1 cellular context compared by ENCODE assay signal in genomic region chr21:35450830-35451229, GRCh38.
TF ChIP-seq lines count a peak whose summit lies in the region.

No MANE protein-coding gene starts in this region.

TF ChIP-seq in K562, 482 proteins besides CTCF, POLR2A, EP300 and RAD21 (continued from another document):
- TF ChIP-seq THRA (IDR thresholded peaks at IDR 0.05) (no peak), CBX5 (IDR thresholded peaks at IDR 0.05; ENCODE audit: borderline replicate concordance, low read depth) (peak; percentile 43; the same call in 1 of the 2 replicates), NCOA1 (IDR thresholded peaks at IDR 0.05; ENCODE audit: low read depth) (no peak), FOXK2 (conservative IDR thresholded peaks at IDR 0.05 in 1 of 2, IDR thresholded peaks at IDR 0.05 in 1 of 2; ENCODE audit: low read depth in 2 of 2) (no peak), HMG20B (CRISPR knock-in tag; IDR thresholded peaks at IDR 0.05) (no peak), ZFP36 (IDR thresholded peaks at IDR 0.05; ENCODE audit: low read depth, low read length, partially characterized antibody) (peak; percentile 93)
